In genomic region chr3:185995352-185995751, GRCh38 we compare ENCODE assay signal across 21 cellular contexts. TPM values are rescaled to one million over a fixed set of nuclear protein-coding genes. Genes with fewer than 3 reads are reported as not detected.
A peak's percentile ranks its signal among the peaks of the same experiment; 100 is the strongest.
DNase-seq lines count a peak whose midpoint lies in the region; ATAC-seq, FAIRE-seq and TF ChIP-seq lines count a peak whose summit lies in the region.
"Had no signal": no experiment of that assay in that cellular context is flagged by ENCODE, and none has a peak within 500 bp of the region (broad histone marks: within the 10 kb centered on the region; RNA-seq: fewer than 3 reads in every experiment).

No MANE protein-coding gene starts in this region.

- peak; percentile 44 for DNase-seq in AG09309 (ENCODE audit: low read depth)
- peak; percentile 55 for DNase-seq in M059J (ENCODE audit: low read depth)
- peak; percentile 41 for DNase-seq in bronchial epithelial cell (ENCODE audit: low read depth)
- DNase-seq in mesenchymal stem cell, result no peak
- no peak for DNase-seq in DMS153 treated with DMSO at 0.1 percent for 48 hours (lab: John Stamatoyannopoulos, UW; ENCODE audit: unreplicated experiment)
- no peak for DNase-seq in lower lobe of right lung
- no peak for DNase-seq in tibial nerve (ENCODE audit: low spot score in 2 of 2)
- no peak for DNase-seq in GM19240 (ENCODE audit: insufficient read length, low spot score)
- DNase-seq: activated CD8-positive, alpha-beta T cell treated with anti-CD3 and anti-CD28 coated beads for 36 hours; activated T-cell treated with anti-CD3 and anti-CD28 coated beads, Interleukin-2, amount 50 U/mL, for 48 hours; NCI-H1092; NCI-H748 treated with DMSO at 0.1 percent for 48 hours; occipital lobe; stimulated activated CD4-positive, alpha-beta T cell treated with anti-CD3 and anti-CD28 coated beads, Interleukin-4, amount 100 ng/mL, for 4 hours; stimulated activated CD8-positive, alpha-beta memory T cell treated with anti-CD3 and anti-CD28 coated beads, Interleukin-4, amount 100 ng/mL, for 48 hours; SW 1271; testis had no signal

- H3K9ac ChIP-seq in mesenchymal stem cell (ENCODE audit: low read length), result peak overlapping the region; percentile 14
- H3K9ac ChIP-seq: BLaER1 had no signal

- H2BK12ac ChIP-seq in mesenchymal stem cell (ENCODE audit: low read length in 2 of 2), result no peak overlapping the region

- no peaks in the 10 kb centered on the region for H3K79me1 ChIP-seq in mesenchymal stem cell (replicated peaks; ENCODE audit: low read length, poor library complexity, severe bottlenecking)

- H3K4me1 ChIP-seq in mesenchymal stem cell (ENCODE audit: control insufficient read depth, insufficient read depth, low read depth, low read length), result peaks cover 2% of the 10 kb centered on the region
- no peaks in the 10 kb centered on the region for H3K4me1 ChIP-seq in lower lobe of right lung
- peaks cover 0 to 16% (median 0%) of the 10 kb centered on the region in 4 donors for H3K4me1 ChIP-seq in tibial nerve

- no peak overlapping the region for H3K14ac ChIP-seq in mesenchymal stem cell (ENCODE audit: low read length in 2 of 2)

- H3K36me3 ChIP-seq in bronchial epithelial cell (ENCODE audit: control insufficient read depth, insufficient read depth, low read length) (no peaks in the 10 kb centered on the region), mesenchymal stem cell (ENCODE audit: control insufficient read depth in 1 of 2, insufficient read depth in 2 of 2, low read depth in 1 of 2, low read length in 2 of 2) (no peaks in the 10 kb centered on the region), lower lobe of right lung (no peaks in the 10 kb centered on the region), tibial nerve (no peaks in the 10 kb centered on the region)
- H3K36me3 ChIP-seq: BLaER1 had no signal

- no peak overlapping the region for H2BK5ac ChIP-seq in mesenchymal stem cell (ENCODE audit: low read depth, low read length, poor library complexity, severe bottlenecking)

- no peak overlapping the region for H3K4ac ChIP-seq in mesenchymal stem cell (ENCODE audit: low read depth in 1 of 2, low read length in 2 of 2)

- intact Hi-C loops in lower lobe of right lung (cut with DNase I), result no loop called here

- WGBS in mesenchymal stem cell, result 88% methylated on average over 3 of the region's 3 CpGs
- 85 to 92% methylated on average over 3 of the region's 3 CpGs for WGBS in tibial nerve, 2 donors

- no peak overlapping the region for H3K27ac ChIP-seq in mesenchymal stem cell (ENCODE audit: low read length, poor library complexity, severe bottlenecking)
- no peak overlapping the region for H3K27ac ChIP-seq in lower lobe of right lung
- H3K27ac ChIP-seq in tibial nerve, result no peak overlapping the region
- H3K27ac ChIP-seq: BLaER1, testis had no signal

- TF ChIP-seq CTCF in AG09309 (IDR thresholded peaks at IDR 0.05; ENCODE audit: control insufficient read depth, insufficient read depth, low read depth, low read length, missing control alignments) (no peak), bronchial epithelial cell (IDR thresholded peaks at IDR 0.05; ENCODE audit: insufficient read depth, low read length, severe bottlenecking) (no peak), lower lobe of right lung (IDR thresholded peaks at IDR 0.05) (no peak), tibial nerve (IDR thresholded peaks at IDR 0.05) (no peak)

- H3K9me3 ChIP-seq in mesenchymal stem cell (ENCODE audit: control insufficient read depth, low read length), result no peaks in the 10 kb centered on the region
- H3K9me3 ChIP-seq in lower lobe of right lung, result no peaks in the 10 kb centered on the region
- H3K9me3 ChIP-seq in tibial nerve, result no peaks in the 10 kb centered on the region
- H3K9me3 ChIP-seq: BLaER1, testis had no signal

- no peak overlapping the region for H2BK120ac ChIP-seq in mesenchymal stem cell (ENCODE audit: low read depth, low read length)

- ATAC-seq in lower lobe of right lung, result no peak
- ATAC-seq: activated CD8-positive, alpha-beta T cell treated with anti-CD3 and anti-CD28 coated beads for 36 hours; activated naive CD4-positive, alpha-beta T cell treated with anti-CD3 and anti-CD28 coated beads, Interleukin-2, amount 50 U/mL, for 72 hours; Panc1 had no signal

- TF ChIP-seq POLR2A in tibial nerve (IDR thresholded peaks at IDR 0.05), result no peak

- H3K23ac ChIP-seq in mesenchymal stem cell (ENCODE audit: low read length in 2 of 2), result no peak overlapping the region

- peaks cover 2% of the 10 kb centered on the region for H3K27me3 ChIP-seq in bronchial epithelial cell (ENCODE audit: control insufficient read depth, insufficient read depth, low read length)
- H3K27me3 ChIP-seq in mesenchymal stem cell (ENCODE audit: control insufficient read depth in 1 of 2, insufficient read depth in 1 of 2, low read length in 2 of 2), result peaks cover 0 to 15% of the 10 kb centered on the region in 2 experiments
- H3K27me3 ChIP-seq in lower lobe of right lung (ENCODE audit: low read depth), result no peaks in the 10 kb centered on the region
- H3K27me3 ChIP-seq in tibial nerve, result no peaks in the 10 kb centered on the region
- H3K27me3 ChIP-seq: BLaER1, testis had no signal

- no peak overlapping the region for H4K8ac ChIP-seq in mesenchymal stem cell (ENCODE audit: low read length)

- no peak for TF ChIP-seq EP300 in tibial nerve (IDR thresholded peaks at IDR 0.05)

- FAIRE-seq in bronchial epithelial cell (lab: Jason Lieb, UNC), result no peak
- FAIRE-seq: H1 had no signal

- no peak overlapping the region for H3K18ac ChIP-seq in mesenchymal stem cell (ENCODE audit: low read depth in 1 of 2, low read length in 2 of 2)

- H2BK15ac ChIP-seq in mesenchymal stem cell (ENCODE audit: low read depth, poor library complexity, severe bottlenecking), result no peak overlapping the region

- H4K91ac ChIP-seq in mesenchymal stem cell (ENCODE audit: low read length), result no peak overlapping the region

- no peak overlapping the region for H2AFZ ChIP-seq in mesenchymal stem cell (ENCODE audit: low read depth, low read length)

- H3K4me2 ChIP-seq in mesenchymal stem cell (ENCODE audit: low read length, poor library complexity, severe bottlenecking), result no peak overlapping the region
- H3K4me2 ChIP-seq: BLaER1 had no signal

- no peak overlapping the region for H2AK5ac ChIP-seq in mesenchymal stem cell (ENCODE audit: low read length, severe bottlenecking)

- no peak overlapping the region for H3K4me3 ChIP-seq in AG09309 (ENCODE audit: control insufficient read depth, low read depth, low read length)
- H3K4me3 ChIP-seq in bronchial epithelial cell (ENCODE audit: low read depth, low read length), result no peak overlapping the region
- H3K4me3 ChIP-seq in mesenchymal stem cell (ENCODE audit: insufficient read depth in 1 of 2, low read depth in 1 of 2, low read length in 2 of 2), result peak overlapping the region in 1 of 2 experiments; percentile 24
- no peak overlapping the region for H3K4me3 ChIP-seq in lower lobe of right lung
- no peak overlapping the region for H3K4me3 ChIP-seq in tibial nerve
- H3K4me3 ChIP-seq: BLaER1, testis had no signal

RNA-seq across cellular contexts. Expression of gene TRA2B, which starts 57.5 kb away (rescaled TPM):
- total RNA-seq in M059J (2014; rRNA removed; shearing (Covaris generic)), result 268 and 348 TPM in 2 replicates
- total RNA-seq in bronchial epithelial cell (192 and 202 TPM in 2 replicates), lower lobe of right lung (103 TPM), tibial nerve (100 to 1,000 TPM; 134 to 216 (median 201) TPM)
- polyA plus RNA-seq in mesenchymal stem cell (2013, experiment 1 of 2), result 130 TPM
- polyA plus RNA-seq in mesenchymal stem cell (2013, experiment 2 of 2), result 133 TPM

Comparison
In these comparisons a context has a peak if more than half of its experiments do, and no peak if none do; other contexts are left out.
1. DNase-seq: peak in AG09309 (single experiment), M059J (single experiment) and bronchial epithelial cell (single experiment); none in mesenchymal stem cell (single experiment), DMS153 treated with DMSO at 0.1 percent for 48 hours (single experiment), lower lobe of right lung (single experiment), tibial nerve (0 of 2) and GM19240 (single experiment).